9 cellular contexts compared by ENCODE assay signal in genomic region chr2:36597532-36598377, GRCh38. TPM values are rescaled to one million over a fixed set of nuclear protein-coding genes. Genes with fewer than 3 reads are reported as not detected.
A peak's percentile ranks its signal among the peaks of the same experiment; 100 is the strongest.
DNase-seq lines count a peak whose midpoint lies in the region; ATAC-seq, FAIRE-seq and TF ChIP-seq lines count a peak whose summit lies in the region.
"Had no signal": no experiment of that assay in that cellular context is flagged by ENCODE, and none has a peak within 500 bp of the region (broad histone marks: within the 10 kb centered on the region; RNA-seq: fewer than 3 reads in every experiment).

Gene FEZ2, minus strand, starts transcription at chr2:36598168. Its CDS starts 26 bp downstream, at chr2:36598142.

- H3K79me2 ChIP-seq in HepG2 (ENCODE audit: insufficient read depth, low read length), result peaks cover 33% of the 10 kb centered on the region

- CTCF ChIA-PET in HepG2 (lab: Yijun Ruan, JAX; ENCODE audit: low intra/inter-chr PET ratio, low total read pairs), result no interaction called here

- H3K9me3 ChIP-seq in BE2C (no peaks in the 10 kb centered on the region), HepG2 (ENCODE audit: low read length) (no peaks in the 10 kb centered on the region)

- no peak for FAIRE-seq in HepG2 (lab: Jason Lieb, UNC)
- FAIRE-seq: islet of Langerhans had no signal

- TF ChIP-seq RAD21 in HepG2 (CRISPR knock-in tag; IDR thresholded peaks at IDR 0.05), result peak; percentile 28

- no peaks in the 10 kb centered on the region for H3K27me3 ChIP-seq in BE2C
- H3K27me3 ChIP-seq in HepG2 (ENCODE audit: control insufficient read depth in 1 of 2, insufficient read depth in 2 of 2, low read length in 2 of 2), result 0 out of 5 replicates have a peak, but pooled peaks cover 0 to 2% of the 10 kb centered on the region in 2 experiments

- peak within 1 kb of the TSS; percentile 87 for H3K9ac ChIP-seq in HepG2 (ENCODE audit: insufficient read depth, low read depth, low read length)

- no peaks in the 10 kb centered on the region for H3K4me1 ChIP-seq in BE2C
- H3K4me1 ChIP-seq in HepG2 (ENCODE audit: insufficient read depth, low read length), result peaks cover 43% of the 10 kb centered on the region

- in situ Hi-C loops in HepG2 (cut with HindIII; ENCODE audit: extremely low pct_ligation_motif_present, low pct_unique_long_range_greater_than_20kb), result loop anchor here (5.0 kb wide), 1 partner anchor 65 kb away; no protein-coding TSS in a partner anchor

- intact Hi-C loops in HepG2 (cut with micrococcal nuclease; ENCODE audit: unreplicated experiment), result loop anchor here (2.0 kb wide), 1 partner anchor 67 kb away; no protein-coding TSS in a partner anchor

- 2% methylated on average over 31 of the region's 81 CpGs for WGBS in HepG2 (ENCODE audit: low lambda C conversion rate)

- peak within 1 kb of the TSS; percentile 96 for H2AFZ ChIP-seq in HepG2 (ENCODE audit: low read length)

- H3K4me2 ChIP-seq in HepG2 (ENCODE audit: low read depth, low read length), result peak within 1 kb of the TSS; percentile 98

- ATAC-seq in GM19043 (IDR thresholded peaks at IDR 0.05; ENCODE audit: low read depth, unreplicated experiment) (peak; percentile 99), HG03342 (IDR thresholded peaks at IDR 0.05; ENCODE audit: unreplicated experiment) (peak; percentile 99), HepG2 (peak; percentile 99)

- H3K4me3 ChIP-seq in BE2C (ENCODE audit: low read depth, low read length) (peak within 1 kb of the TSS; percentile 82), HepG2 (replicated peaks in 1 of 3; ENCODE audit: insufficient read depth in 1 of 3, low read depth in 2 of 3, low read length in 3 of 3) (peak within 1 kb of the TSS; percentile 78 to 91 (median 88))

- no peaks in the 10 kb centered on the region for H3K36me3 ChIP-seq in BE2C
- H3K36me3 ChIP-seq in HepG2 (replicated peaks in 1 of 2; ENCODE audit: control insufficient read depth in 1 of 2, insufficient read depth in 2 of 2, low read length in 2 of 2), result no peaks in the 10 kb centered on the region; a peak in 1 of 5 replicates

- POLR2A ChIA-PET in HepG2 (lab: Yijun Ruan, JAX), result interaction anchor here (0.6 to 1.2 kb wide), 8 partner anchors 17 to 240 kb away, joined by 3 read pairs; no protein-coding TSS in a partner anchor

- no peaks in the 10 kb centered on the region for H4K20me1 ChIP-seq in HepG2 (ENCODE audit: insufficient read depth, low read length)

- DNase-seq in BE2C (peak; percentile 86), NCI-H524 treated with DMSO at 0.1 percent for 48 hours (lab: John Stamatoyannopoulos, UW) (peak; percentile 27), dermis microvascular lymphatic vessel endothelial cell (ENCODE audit: low read depth in 2 of 2) (peak in 1 of 2 donors; percentile 73), HepG2 (ENCODE audit: low spot score) (peak; percentile 80)
- peak; percentile 39 to 42 for DNase-seq in activated CD4-positive, alpha-beta T cell treated with anti-CD3 and anti-CD28 coated beads, Interleukin-2, amount 50 U/mL, for 4 hours
- DNase-seq in stimulated activated CD4-positive, alpha-beta T cell treated with anti-CD3 and anti-CD28 coated beads, Interleukin-4, amount 100 ng/mL, for 4 hours, result peak; percentile 49 to 65

- peak; percentile 42 to 72; a peak in 2 of 4 replicates for TF ChIP-seq POLR2A in HepG2 (IDR thresholded peaks at IDR 0.05; ENCODE audit: insufficient read depth in 1 of 2, low read depth in 2 of 2, low read length in 2 of 2)

- TF ChIP-seq EP300 in HepG2 (IDR thresholded peaks at IDR 0.05; ENCODE audit: low read depth in 2 of 2, low read length in 2 of 2), result no peak
- TF ChIP-seq EP300 in HepG2 (CRISPR knock-in tag; IDR thresholded peaks at IDR 0.05; ENCODE audit: borderline replicate concordance), result 0 out of 2 replicates have a peak, but pooled peaks have one; percentile 38

- TF ChIP-seq CTCF in BE2C (IDR thresholded peaks at IDR 0.05; ENCODE audit: low read depth, low read length), result no peak
- no peak; the same call in 1 of the 2 replicates for TF ChIP-seq CTCF in HepG2 (CRISPR knock-in tag; IDR thresholded peaks at IDR 0.05)

- peak within 1 kb of the TSS; percentile 78 for H3K27ac ChIP-seq in HepG2 (ENCODE audit: extremely low read length, insufficient read depth, low read length)

- no TSS peak for BruUV-seq in HepG2 (replicated peaks; lab: Mats Ljungman, UMichigan)

TF ChIP-seq in HepG2, 621 proteins besides CTCF, POLR2A, EP300 and RAD21 (continues in another document):
- TF ChIP-seq SOX13 (IDR thresholded peaks at IDR 0.05), result no peak
- TF ChIP-seq SOX13 (CRISPR knock-in tag; conservative IDR thresholded peaks at IDR 0.05 in 1 of 2, IDR thresholded peaks at IDR 0.05 in 1 of 2), result peak in 1 of 2 experiments; percentile 31; a peak in 2 of 4 replicates
- peak; percentile 68 to 81 for TF ChIP-seq HMGXB4 (CRISPR knock-in tag; IDR thresholded peaks at IDR 0.05; ENCODE audit: borderline replicate concordance in 1 of 2, low read depth in 1 of 2)
- no peak for TF ChIP-seq FLYWCH1 (CRISPR knock-in tag; IDR thresholded peaks at IDR 0.05)
- TF ChIP-seq THAP7 (CRISPR knock-in tag; IDR thresholded peaks at IDR 0.05), result no peak
- TF ChIP-seq NRL (CRISPR knock-in tag; IDR thresholded peaks at IDR 0.05; ENCODE audit: borderline replicate concordance), result no peak; the same call in 1 of the 2 replicates
- no peak for TF ChIP-seq NR3C1 (CRISPR knock-in tag; IDR thresholded peaks at IDR 0.05)
- no peak for TF ChIP-seq TCF12 (IDR thresholded peaks at IDR 0.05)
- peak; percentile 80; the same call in 1 of the 2 replicates for TF ChIP-seq TCF12 (CRISPR knock-in tag; IDR thresholded peaks at IDR 0.05)
- no peak for TF ChIP-seq MYPOP (CRISPR knock-in tag; IDR thresholded peaks at IDR 0.05)
- TF ChIP-seq KDM1A (CRISPR knock-in tag; IDR thresholded peaks at IDR 0.05), result no peak
- TF ChIP-seq ZNF75D (CRISPR knock-in tag; IDR thresholded peaks at IDR 0.05; ENCODE audit: borderline replicate concordance), result no peak
- peak; percentile 71; the same call in 1 of the 2 replicates for TF ChIP-seq ZNF563 (CRISPR knock-in tag; IDR thresholded peaks at IDR 0.05)
- no peak for TF ChIP-seq RCOR2 (CRISPR knock-in tag; IDR thresholded peaks at IDR 0.05)
- peak; percentile 36; the same call in 1 of the 2 replicates for TF ChIP-seq ZBTB7A (CRISPR knock-in tag; IDR thresholded peaks at IDR 0.05)
- no peak for TF ChIP-seq ZNF615 (CRISPR knock-in tag; IDR thresholded peaks at IDR 0.05; ENCODE audit: borderline replicate concordance)

RNA-seq across cellular contexts. Expression of gene FEZ2, which starts in this region (rescaled TPM):
- 18.7 TPM for polyA plus RNA-seq in BE2C (2012; ENCODE audit: insufficient read depth, insufficient read length, low read depth)
- total RNA-seq in dermis microvascular lymphatic vessel endothelial cell (53.6 and 54.0 TPM in 2 replicates), HepG2 (2016; rRNA removed; fragmentation: Illumina TruSeq; extraction: Trizol) (59.1 and 59.3 TPM in 2 replicates)
- total RNA-seq in HepG2 (2016; cell fraction: cytosol; rRNA removed; fragmentation: Illumina TruSeq; extraction: Trizol; ENCODE audit: low read depth), result 8.4 and 12.9 TPM in 2 replicates
- 54.2 and 72.2 TPM in 2 replicates for total RNA-seq in HepG2 (2016; cell fraction: insoluble cytoplasmic fraction; rRNA removed; fragmentation: Illumina TruSeq; extraction: Trizol)
- 24.4 TPM in 2 replicates for total RNA-seq in HepG2 (2016; cell fraction: membrane; rRNA removed; fragmentation: Illumina TruSeq; extraction: Trizol)
- total RNA-seq in HepG2 (2016; cell fraction: nucleus; rRNA removed; fragmentation: Illumina TruSeq; extraction: Trizol), result 58.1 and 65.8 TPM in 2 replicates
- 30.0 and 42.5 TPM in 2 replicates for polyA plus RNA-seq in HepG2 (2011; rRNA removed)
- 14.6 and 23.9 TPM in 2 replicates for polyA plus RNA-seq in HepG2 (2011; cell fraction: cytosol; rRNA removed)
- polyA plus RNA-seq in HepG2 (2011; cell fraction: nucleus; rRNA removed), result 18.9 and 26.2 TPM in 2 replicates
- polyA plus RNA-seq in HepG2 (2012), result 37.5 and 58.9 TPM in 2 replicates
- 8.4 and 9.6 TPM in 2 replicates for polyA plus RNA-seq in HepG2 (2016; cell fraction: cytosol; fragmentation: Illumina TruSeq; extraction: Trizol; ENCODE audit: low read depth)
- 57.2 and 67.4 TPM in 2 replicates for polyA plus RNA-seq in HepG2 (2016; cell fraction: insoluble cytoplasmic fraction; fragmentation: Illumina TruSeq; extraction: Trizol; ENCODE audit: low read depth)
- polyA plus RNA-seq in HepG2 (2016; cell fraction: membrane; fragmentation: Illumina TruSeq; extraction: Trizol; ENCODE audit: low read depth), result 16.7 and 18.6 TPM in 2 replicates
- polyA plus RNA-seq in HepG2 (2016; cell fraction: nucleus; fragmentation: Illumina TruSeq; extraction: Trizol; ENCODE audit: insufficient read depth, low read depth), result 44.6 and 44.8 TPM in 2 replicates
- polyA minus RNA-seq in HepG2 (2011; rRNA and poly(A)+ RNA removed; ENCODE audit: low replicate concordance), result 3.2 and 8.2 TPM in 2 replicates
- 18.1 and 22.6 TPM in 2 replicates for polyA minus RNA-seq in HepG2 (2011; cell fraction: cytosol; rRNA and poly(A)+ RNA removed)
- 116 and 120 TPM in 2 replicates for polyA minus RNA-seq in HepG2 (2011; cell fraction: nucleus; rRNA and poly(A)+ RNA removed)
